Comparison of ENCODE assay signal across 1 cellular context in the genomic region with DNA sequence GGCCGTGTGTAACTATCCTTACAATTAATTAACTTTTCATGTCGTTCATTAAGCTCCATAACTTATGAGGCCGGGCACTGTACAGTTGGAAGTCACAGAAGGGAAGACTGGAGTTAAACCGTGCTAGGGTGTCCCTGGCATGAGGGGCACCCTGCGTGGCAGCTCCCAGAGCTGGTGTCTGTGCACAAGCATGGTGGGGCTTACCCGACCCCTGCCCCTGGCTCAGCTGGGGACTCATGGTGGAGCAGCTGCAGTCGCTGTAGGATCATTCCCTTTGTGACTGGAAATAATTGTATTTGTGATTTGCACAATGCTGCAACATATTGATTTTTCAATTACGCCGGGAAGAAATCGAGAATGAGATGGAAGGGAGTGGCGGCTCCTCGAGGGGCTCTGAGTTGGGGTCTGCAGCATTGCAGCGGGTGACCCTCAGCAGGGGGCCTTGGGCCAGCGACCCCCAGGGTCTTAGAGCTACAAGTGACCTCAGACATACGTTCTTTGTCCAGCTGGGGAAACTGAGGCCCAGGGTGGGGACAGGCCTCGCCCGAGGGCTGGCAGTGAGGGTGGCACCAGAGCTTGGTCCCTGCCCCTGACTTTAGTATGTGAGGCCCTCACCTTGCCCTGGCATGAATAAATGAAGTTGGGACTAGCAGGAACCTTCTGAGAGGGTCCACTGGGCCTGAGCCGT.
TF ChIP-seq lines count a peak whose summit lies in the region.

No MANE protein-coding gene starts in this region.

TF ChIP-seq in WTC11, 78 proteins besides CTCF, POLR2A, EP300 and RAD21 (continued from another document):
- TF ChIP-seq, protein P1, sequence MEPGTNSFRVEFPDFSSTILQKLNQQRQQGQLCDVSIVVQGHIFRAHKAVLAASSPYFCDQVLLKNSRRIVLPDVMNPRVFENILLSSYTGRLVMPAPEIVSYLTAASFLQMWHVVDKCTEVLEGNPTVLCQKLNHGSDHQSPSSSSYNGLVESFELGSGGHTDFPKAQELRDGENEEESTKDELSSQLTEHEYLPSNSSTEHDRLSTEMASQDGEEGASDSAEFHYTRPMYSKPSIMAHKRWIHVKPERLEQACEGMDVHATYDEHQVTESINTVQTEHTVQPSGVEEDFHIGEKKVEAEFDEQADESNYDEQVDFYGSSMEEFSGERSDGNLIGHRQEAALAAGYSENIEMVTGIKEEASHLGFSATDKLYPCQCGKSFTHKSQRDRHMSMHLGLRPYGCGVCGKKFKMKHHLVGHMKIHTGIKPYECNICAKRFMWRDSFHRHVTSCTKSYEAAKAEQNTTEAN (CRISPR knock-in tag; IDR thresholded peaks at IDR 0.05), result no peak
- TF ChIP-seq PRRX2 (CRISPR knock-in tag; IDR thresholded peaks at IDR 0.05), result no peak
- TF ChIP-seq HMGA2 (CRISPR knock-in tag; IDR thresholded peaks at IDR 0.05), result no peak
- TF ChIP-seq, protein P2, sequence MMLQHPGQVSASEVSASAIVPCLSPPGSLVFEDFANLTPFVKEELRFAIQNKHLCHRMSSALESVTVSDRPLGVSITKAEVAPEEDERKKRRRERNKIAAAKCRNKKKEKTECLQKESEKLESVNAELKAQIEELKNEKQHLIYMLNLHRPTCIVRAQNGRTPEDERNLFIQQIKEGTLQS (CRISPR knock-in tag; conservative IDR thresholded peaks at IDR 0.05), result no peak
- TF ChIP-seq, protein P3, sequence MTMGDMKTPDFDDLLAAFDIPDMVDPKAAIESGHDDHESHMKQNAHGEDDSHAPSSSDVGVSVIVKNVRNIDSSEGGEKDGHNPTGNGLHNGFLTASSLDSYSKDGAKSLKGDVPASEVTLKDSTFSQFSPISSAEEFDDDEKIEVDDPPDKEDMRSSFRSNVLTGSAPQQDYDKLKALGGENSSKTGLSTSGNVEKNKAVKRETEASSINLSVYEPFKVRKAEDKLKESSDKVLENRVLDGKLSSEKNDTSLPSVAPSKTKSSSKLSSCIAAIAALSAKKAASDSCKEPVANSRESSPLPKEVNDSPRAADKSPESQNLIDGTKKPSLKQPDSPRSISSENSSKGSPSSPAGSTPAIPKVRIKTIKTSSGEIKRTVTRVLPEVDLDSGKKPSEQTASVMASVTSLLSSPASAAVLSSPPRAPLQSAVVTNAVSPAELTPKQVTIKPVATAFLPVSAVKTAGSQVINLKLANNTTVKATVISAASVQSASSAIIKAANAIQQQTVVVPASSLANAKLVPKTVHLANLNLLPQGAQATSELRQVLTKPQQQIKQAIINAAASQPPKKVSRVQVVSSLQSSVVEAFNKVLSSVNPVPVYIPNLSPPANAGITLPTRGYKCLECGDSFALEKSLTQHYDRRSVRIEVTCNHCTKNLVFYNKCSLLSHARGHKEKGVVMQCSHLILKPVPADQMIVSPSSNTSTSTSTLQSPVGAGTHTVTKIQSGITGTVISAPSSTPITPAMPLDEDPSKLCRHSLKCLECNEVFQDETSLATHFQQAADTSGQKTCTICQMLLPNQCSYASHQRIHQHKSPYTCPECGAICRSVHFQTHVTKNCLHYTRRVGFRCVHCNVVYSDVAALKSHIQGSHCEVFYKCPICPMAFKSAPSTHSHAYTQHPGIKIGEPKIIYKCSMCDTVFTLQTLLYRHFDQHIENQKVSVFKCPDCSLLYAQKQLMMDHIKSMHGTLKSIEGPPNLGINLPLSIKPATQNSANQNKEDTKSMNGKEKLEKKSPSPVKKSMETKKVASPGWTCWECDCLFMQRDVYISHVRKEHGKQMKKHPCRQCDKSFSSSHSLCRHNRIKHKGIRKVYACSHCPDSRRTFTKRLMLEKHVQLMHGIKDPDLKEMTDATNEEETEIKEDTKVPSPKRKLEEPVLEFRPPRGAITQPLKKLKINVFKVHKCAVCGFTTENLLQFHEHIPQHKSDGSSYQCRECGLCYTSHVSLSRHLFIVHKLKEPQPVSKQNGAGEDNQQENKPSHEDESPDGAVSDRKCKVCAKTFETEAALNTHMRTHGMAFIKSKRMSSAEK (CRISPR knock-in tag; IDR thresholded peaks at IDR 0.05; ENCODE audit: borderline replicate concordance), result no peak
